In genomic region chr5:40879163-40879942, GRCh38 we compare ENCODE assay signal across 8 cellular contexts. TPM values are rescaled to one million over a fixed set of nuclear protein-coding genes. Genes with fewer than 3 reads are reported as not detected.
DNase-seq lines count a peak whose midpoint lies in the region; ATAC-seq and TF ChIP-seq lines count a peak whose summit lies in the region.

No MANE protein-coding gene starts in this region.

- peak overlapping the region; percentile 66 for H3K4me2 ChIP-seq in mammary epithelial cell (ENCODE audit: insufficient read depth, low read depth, low read length)

- WGBS in mammary epithelial cell (ENCODE audit: low coverage, missing lambda C conversion rate) = 23% methylated on average over 10 of the region's 10 CpGs

- peak; percentile 42 to 49 for TF ChIP-seq CTCF in mammary epithelial cell (conservative IDR thresholded peaks at IDR 0.05 in 1 of 2, IDR thresholded peaks at IDR 0.05 in 1 of 2; ENCODE audit: extremely low read depth in 1 of 2, insufficient read depth in 1 of 2, low read depth in 1 of 2, low read length in 2 of 2)
- peak; percentile 59 for TF ChIP-seq CTCF in lower lobe of right lung (IDR thresholded peaks at IDR 0.05)

- no peak overlapping the region for H3K27ac Mint-ChIP-seq in CD4-positive, alpha-beta memory T cell

- no TSS peak for BruUV-seq in mammary epithelial cell (replicated peaks; lab: Mats Ljungman, UMichigan)

- H3K4me3 Mint-ChIP-seq in CD4-positive, alpha-beta memory T cell = peak overlapping the region in 2 of 8 donors; percentile 31 to 43

- DNase-seq in CD4-positive, alpha-beta memory T cell = peak in 4 of 5 donors; percentile 29 to 37 (median 34)
- peak; percentile 31 for DNase-seq in NCI-H69 (lab: John Stamatoyannopoulos, UW)
- DNase-seq in mammary epithelial cell = peak; percentile 13
- no peak for DNase-seq in lower lobe of right lung
- no peak for DNase-seq in head of caudate nucleus

- peak; percentile 41 for ATAC-seq in HG02610 (IDR thresholded peaks at IDR 0.05; ENCODE audit: unreplicated experiment)
- no peak for ATAC-seq in lower lobe of right lung
- ATAC-seq in HG02588 (IDR thresholded peaks at IDR 0.05; ENCODE audit: unreplicated experiment) = no peak
- ATAC-seq in GM21515 (IDR thresholded peaks at IDR 0.05; ENCODE audit: unreplicated experiment) = no peak

- intact Hi-C loops in CD4-positive, alpha-beta memory T cell (cut with micrococcal nuclease) = loop anchor here (1.0 to 5.0 kb wide), 7 partner anchors 42 to 1300 kb away; partner anchors contain the start of genes RPL37 and TTC33
- intact Hi-C loops in mammary epithelial cell (cut with micrococcal nuclease) (loop anchor here (1.0 to 10.0 kb wide), 8 partner anchors 42 to 1305 kb away; partner anchors contain the start of genes RPL37 and TTC33), lower lobe of right lung (cut with DNase I) (no loop called here), head of caudate nucleus (cut with DNase I) (no loop called here)

- H4K20me1 ChIP-seq in mammary epithelial cell (ENCODE audit: insufficient read depth, low read length) = no peaks in the 10 kb centered on the region

- no peaks in the 10 kb centered on the region for H3K9me3 ChIP-seq in CD4-positive, alpha-beta memory T cell (ENCODE audit: control insufficient read depth in 1 of 2, low read length in 2 of 2)
- H3K9me3 ChIP-seq in mammary epithelial cell (replicated peaks; ENCODE audit: insufficient read depth, low read length) = peaks cover 12% of the 10 kb centered on the region
- no peaks in the 10 kb centered on the region for H3K9me3 ChIP-seq in lower lobe of right lung

- peaks cover under 1 to 3% of the 10 kb centered on the region in 2 donors for H3K27me3 Mint-ChIP-seq in CD4-positive, alpha-beta memory T cell

- no peaks in the 10 kb centered on the region for H3K36me3 ChIP-seq in CD4-positive, alpha-beta memory T cell (ENCODE audit: insufficient read depth, low read length)
- no peaks in the 10 kb centered on the region for H3K36me3 ChIP-seq in mammary epithelial cell (ENCODE audit: insufficient read depth, low read length)
- H3K36me3 ChIP-seq in lower lobe of right lung = no peaks in the 10 kb centered on the region

- peaks cover 0 to 8% (median 3%) of the 10 kb centered on the region in 8 donors for H3K9me3 Mint-ChIP-seq in CD4-positive, alpha-beta memory T cell

- no peak overlapping the region for H3K4me3 ChIP-seq in CD4-positive, alpha-beta memory T cell (ENCODE audit: low read length in 2 of 2)
- H3K4me3 ChIP-seq in mammary epithelial cell (replicated peaks in 1 of 3; ENCODE audit: insufficient read depth in 1 of 3, low read depth in 2 of 3, low read length in 3 of 3) = no peak overlapping the region
- no peak overlapping the region for H3K4me3 ChIP-seq in lower lobe of right lung

- in situ Hi-C loops in mammary epithelial cell (cut with MboI; ENCODE audit: low sequenced_read_pairs in 2 of 2) = loop anchor here in 1 of 2 donors (25.0 kb wide), 1 partner anchor 1167 kb away; no protein-coding TSS in a partner anchor

- H2AFZ ChIP-seq in mammary epithelial cell (ENCODE audit: low read depth, low read length) = no peak overlapping the region

- no peaks in the 10 kb centered on the region for H3K27me3 ChIP-seq in CD4-positive, alpha-beta memory T cell (ENCODE audit: insufficient read depth, low read length)
- H3K27me3 ChIP-seq in mammary epithelial cell (ENCODE audit: insufficient read depth, low read length) (no peaks in the 10 kb centered on the region), lower lobe of right lung (ENCODE audit: low read depth) (no peaks in the 10 kb centered on the region)

- dilution Hi-C loops in mammary epithelial cell (cut with HindIII; ENCODE audit: low sequenced_read_pairs) = no loop called here

- H3K4me1 Mint-ChIP-seq in CD4-positive, alpha-beta memory T cell = peaks cover 0 to 2% (median 1%) of the 10 kb centered on the region in 4 donors

- no peaks in the 10 kb centered on the region for H3K36me3 Mint-ChIP-seq in CD4-positive, alpha-beta memory T cell

- no peaks in the 10 kb centered on the region for H3K4me1 ChIP-seq in CD4-positive, alpha-beta memory T cell (ENCODE audit: insufficient read depth, low read length)
- H3K4me1 ChIP-seq in mammary epithelial cell (ENCODE audit: insufficient read depth, low read length) (no peaks in the 10 kb centered on the region), lower lobe of right lung (no peaks in the 10 kb centered on the region)

- CTCF ChIA-PET in CD4-positive, alpha-beta memory T cell (lab: Charles Lee; ENCODE audit: partially characterized antibody) = interaction anchor here (0.6 to 2.2 kb wide), 14 partner anchors 9 to 1301 kb away, joined by 3 to 8 read pairs (median 4); no protein-coding TSS in a partner anchor
- CTCF ChIA-PET in mammary epithelial cell (lab: Charles Lee; ENCODE audit: low non-redundant PET) = no interaction called here

- no peak overlapping the region for H3K27ac ChIP-seq in CD4-positive, alpha-beta memory T cell (ENCODE audit: low read depth, low read length)
- H3K27ac ChIP-seq in mammary epithelial cell (ENCODE audit: insufficient read depth, low read depth, low read length) (no peak overlapping the region), lower lobe of right lung (no peak overlapping the region)

- POLR2A ChIA-PET in CD4-positive, alpha-beta memory T cell (lab: Charles Lee; ENCODE audit: partially characterized antibody) = no interaction called here

- H3K79me2 ChIP-seq in mammary epithelial cell (ENCODE audit: insufficient read depth, low read length) = no peaks in the 10 kb centered on the region

- H3K9ac ChIP-seq in mammary epithelial cell (ENCODE audit: insufficient read depth, low read length) = no peak overlapping the region

RNA-seq across cellular contexts. Expression of gene C7, which starts 29.9 kb away (rescaled TPM):
- not detected for total RNA-seq in CD4-positive, alpha-beta memory T cell
- polyA plus RNA-seq in CD4-positive, alpha-beta memory T cell = not detected
- total RNA-seq in mammary epithelial cell = not detected
- not detected for polyA plus RNA-seq in mammary epithelial cell
- polyA minus RNA-seq in mammary epithelial cell = not detected
- total RNA-seq in lower lobe of right lung = 237 TPM

RNA-seq across cellular contexts. Expression of gene CARD6, which starts 38.2 kb away (rescaled TPM):
- total RNA-seq in CD4-positive, alpha-beta memory T cell = 1 to 10 TPM; 4.4 to 4.6 TPM
- polyA plus RNA-seq in CD4-positive, alpha-beta memory T cell = 1 to 10 TPM; 2.4 to 5.0 TPM
- total RNA-seq in mammary epithelial cell (1 to 10 TPM in 1 of 2 donors, under 1 TPM in 1; 0.67 to 2.1 TPM), lower lobe of right lung (24.3 TPM)
- 3.8 TPM for polyA plus RNA-seq in mammary epithelial cell
- polyA minus RNA-seq in mammary epithelial cell = 16.0 TPM

RNA-seq across cellular contexts. Expression of gene RPL37, which starts 44.3 kb away (rescaled TPM):
- 1,000 to 10,000 TPM; 2,354 to 2,406 TPM for total RNA-seq in CD4-positive, alpha-beta memory T cell
- 1,000 to 10,000 TPM; 1,217 to 2,448 TPM for polyA plus RNA-seq in CD4-positive, alpha-beta memory T cell
- total RNA-seq in mammary epithelial cell (1,000 to 10,000 TPM in 1 of 2 donors, 100 to 1,000 TPM in 1; 257 to 1,240 TPM), lower lobe of right lung (965 TPM)
- 508 TPM for polyA plus RNA-seq in mammary epithelial cell
- polyA minus RNA-seq in mammary epithelial cell = 1,443 TPM

Comparison
In these comparisons a context has a peak if more than half of its experiments do, and no peak if none do; other contexts are left out.
1. DNase-seq: peak in CD4-positive, alpha-beta memory T cell (4 of 5), NCI-H69 (single experiment) and mammary epithelial cell (single experiment); none in lower lobe of right lung (single experiment) and head of caudate nucleus (0 of 42).
2. RNA of gene C7, which starts 29.9 kb away (total RNA-seq): 237 TPM in lower lobe of right lung (single experiment); not detected in CD4-positive, alpha-beta memory T cell and not detected in mammary epithelial cell; every median in the first group is over 100 times any median in the second.
3. intact Hi-C loops: an anchor here in CD4-positive, alpha-beta memory T cell (1.0 to 5.0 kb wide) and mammary epithelial cell (1.0 to 10.0 kb wide); none called in lower lobe of right lung and head of caudate nucleus.